ENCODE assay signal across 24 cellular contexts in genomic region chr3:86951343-86951742, GRCh38. TPM values are rescaled to one million over a fixed set of nuclear protein-coding genes. Genes with fewer than 3 reads are reported as not detected.
A peak's percentile ranks its signal among the peaks of the same experiment; 100 is the strongest.
DNase-seq lines count a peak whose midpoint lies in the region; ATAC-seq, FAIRE-seq and TF ChIP-seq lines count a peak whose summit lies in the region.
"Had no signal": no experiment of that assay in that cellular context is flagged by ENCODE, and none has a peak within 500 bp of the region (broad histone marks: within the 10 kb centered on the region; RNA-seq: fewer than 3 reads in every experiment).

No MANE protein-coding gene starts in this region.

- H3K4me3 Mint-ChIP-seq in T-cell: no peak overlapping the region
- H3K4me3 Mint-ChIP-seq: activated naive CD8-positive, alpha-beta T cell; activated T-cell treated with anti-CD3 and anti-CD28 coated beads, Interleukin-2, amount 50 U/mL, for 72 hours; stimulated activated naive CD8-positive, alpha-beta T cell treated with anti-CD3 and anti-CD28 coated beads, Interleukin-15, amount 100 ng/mL, for 72 hours had no signal

- no peak overlapping the region for H3K27ac Mint-ChIP-seq in T-cell
- H3K27ac Mint-ChIP-seq: activated naive CD8-positive, alpha-beta T cell; activated T-cell treated with anti-CD3 and anti-CD28 coated beads, Interleukin-2, amount 50 U/mL, for 72 hours; stimulated activated naive CD8-positive, alpha-beta T cell treated with anti-CD3 and anti-CD28 coated beads, Interleukin-15, amount 100 ng/mL, for 72 hours had no signal

- POLR2A ChIA-PET in A549 (lab: Yijun Ruan, JAX): no interaction called here
- POLR2A ChIA-PET in T-cell (lab: Charles Lee): no interaction called here

- no peak for TF ChIP-seq EP300 in A549 (IDR thresholded peaks at IDR 0.05)

- peaks cover 38% of the 10 kb centered on the region for H3K4me1 ChIP-seq in A549
- H3K4me1 ChIP-seq: BLaER1 treated with 17β-estradiol and CSF1 and Interleukin-3, amounts not matched to agents 10 nM and 100 nM had no signal

- peaks cover 0 to 7% (median 4%) of the 10 kb centered on the region in 3 donors for H3K9me3 Mint-ChIP-seq in T-cell
- H3K9me3 Mint-ChIP-seq: activated T-cell treated with anti-CD3 and anti-CD28 coated beads, Interleukin-2, amount 50 U/mL, for 72 hours; stimulated activated naive CD8-positive, alpha-beta T cell treated with anti-CD3 and anti-CD28 coated beads, Interleukin-15, amount 100 ng/mL, for 72 hours had no signal

- H3K27ac ChIP-seq in A549: peak overlapping the region; percentile 1 to 8; a peak in 1 of 6 replicates
- H3K27ac ChIP-seq: BLaER1 treated with 17β-estradiol and CSF1 and Interleukin-3, amounts not matched to agents 10 nM and 100 nM; cardiac muscle cell; esophagus muscularis mucosa; pancreas had no signal

- ATAC-seq in A549: peak; percentile 62 to 66; a peak in 5 of 6 replicates
- ATAC-seq in left colon: no peak
- no peak for ATAC-seq in T-cell (replicated peaks in 1 of 4)
- ATAC-seq: pancreas; sciatic nerve; stimulated activated naive CD8-positive, alpha-beta T cell treated with anti-CD3 and anti-CD28 coated beads, Interleukin-15, amount 100 ng/mL, for 72 hours had no signal

- no peak for TF ChIP-seq CTCF in A549 (IDR thresholded peaks at IDR 0.05)
- no peak for TF ChIP-seq CTCF in bronchial epithelial cell (IDR thresholded peaks at IDR 0.05; ENCODE audit: insufficient read depth, low read length, severe bottlenecking)

- no peaks in the 10 kb centered on the region for H3K4me1 Mint-ChIP-seq in T-cell
- H3K4me1 Mint-ChIP-seq: stimulated activated naive CD8-positive, alpha-beta T cell treated with anti-CD3 and anti-CD28 coated beads, Interleukin-15, amount 100 ng/mL, for 72 hours had no signal

- TF ChIP-seq POLR2A in A549 (IDR thresholded peaks at IDR 0.05; ENCODE audit: low read length): no peak

- no peaks in the 10 kb centered on the region for H3K36me3 ChIP-seq in bronchial epithelial cell (ENCODE audit: control insufficient read depth, insufficient read depth, low read length)
- H3K36me3 ChIP-seq: BLaER1 treated with 17β-estradiol and CSF1 and Interleukin-3, amounts not matched to agents 10 nM and 100 nM; cardiac muscle cell; pancreas had no signal

- H3K4me2 ChIP-seq in A549: peak overlapping the region; percentile 7; the same call in 2 of the 3 replicates
- H3K4me2 ChIP-seq: BLaER1 treated with 17β-estradiol and CSF1 and Interleukin-3, amounts not matched to agents 10 nM and 100 nM had no signal

- H3K36me3 Mint-ChIP-seq in T-cell: no peaks in the 10 kb centered on the region
- H3K36me3 Mint-ChIP-seq: activated naive CD8-positive, alpha-beta T cell had no signal

- no peak for TF ChIP-seq RAD21 in A549 (conservative IDR thresholded peaks at IDR 0.05 in 1 of 2, IDR thresholded peaks at IDR 0.05 in 1 of 2)

- CTCF ChIA-PET in A549 (lab: Yijun Ruan, JAX): interaction anchor here (0.7 to 1.4 kb wide), 2 partner anchors 8 to 14 kb away, joined by 3 read pairs; no protein-coding TSS in a partner anchor
- CTCF ChIA-PET in T-cell (lab: Charles Lee): interaction anchor here in 1 of 2 donors (0.6 kb wide), 1 partner anchor 449 kb away, joined by 3 read pairs; no protein-coding TSS in a partner anchor

- H3K27me3 ChIP-seq in bronchial epithelial cell (ENCODE audit: control insufficient read depth, insufficient read depth, low read length): no peaks in the 10 kb centered on the region
- H3K27me3 ChIP-seq: BLaER1 treated with 17β-estradiol and CSF1 and Interleukin-3, amounts not matched to agents 10 nM and 100 nM; cardiac muscle cell; esophagus muscularis mucosa; pancreas had no signal

- H3K9me3 ChIP-seq in A549: no peaks in the 10 kb centered on the region
- H3K9me3 ChIP-seq: BLaER1 treated with 17β-estradiol and CSF1 and Interleukin-3, amounts not matched to agents 10 nM and 100 nM; esophagus muscularis mucosa; pancreas had no signal

- H3K27me3 Mint-ChIP-seq in T-cell: no peaks in the 10 kb centered on the region
- H3K27me3 Mint-ChIP-seq: activated naive CD8-positive, alpha-beta T cell; stimulated activated naive CD8-positive, alpha-beta T cell treated with anti-CD3 and anti-CD28 coated beads, Interleukin-15, amount 100 ng/mL, for 72 hours had no signal

- H3K4me3 ChIP-seq in A549 (no peak overlapping the region), bronchial epithelial cell (ENCODE audit: low read depth, low read length) (no peak overlapping the region)
- H3K4me3 ChIP-seq: BLaER1 treated with 17β-estradiol and CSF1 and Interleukin-3, amounts not matched to agents 10 nM and 100 nM; cardiac muscle cell; esophagus muscularis mucosa; pancreas had no signal

- intact Hi-C loops in left colon (cut with DNase I, micrococcal nuclease): no loop called here

- no peak for FAIRE-seq in A549 (lab: Jason Lieb, UNC)
- no peak for FAIRE-seq in bronchial epithelial cell (lab: Jason Lieb, UNC)
- FAIRE-seq: islet of Langerhans, pancreas had no signal

- DNase-seq in A549 (ENCODE audit: low read depth in 1 of 2, low spot score in 1 of 2): peak in 1 of 2 experiments; percentile 13
- peak; percentile 58 for DNase-seq in M059J (ENCODE audit: low read depth)
- peak; percentile 96 for DNase-seq in bronchial epithelial cell (ENCODE audit: low read depth)
- DNase-seq in glomerular visceral epithelial cell (ENCODE audit: extremely low spot score): peak; percentile 8
- no peak for DNase-seq in left colon
- no peak for DNase-seq in stimulated activated CD4-positive, alpha-beta T cell treated with anti-CD3 and anti-CD28 coated beads, Interleukin-4, amount 100 ng/mL, for 24 hours
- DNase-seq in T-cell: no peak
- DNase-seq in occipital lobe (lab: John Stamatoyannopoulos, UW): no peak
- DNase-seq: 8988T; activated CD4-positive, CD25-positive, alpha-beta regulatory T cell; activated T-cell treated with anti-CD3 and anti-CD28 coated beads, Interleukin-2, amount 50 U/mL, for 72 hours; Calu3; KG1; NCI-H1048; NCI-H2107; NCI-H526; pancreas; stimulated activated naive CD8-positive, alpha-beta T cell treated with anti-CD3 and anti-CD28 coated beads, Interleukin-15, amount 100 ng/mL, for 72 hours had no signal

TF ChIP-seq in A549, 52 proteins besides CTCF, POLR2A, EP300 and RAD21:
- TF ChIP-seq TFCP2L1 (CRISPR knock-in tag; IDR thresholded peaks at IDR 0.05) (no peak), USF2 (IDR thresholded peaks at IDR 0.05) (no peak), FOSB (CRISPR knock-in tag; IDR thresholded peaks at IDR 0.05) (no peak), FOSL2 (IDR thresholded peaks at IDR 0.05) (peak; percentile 30; the same call in 1 of the 2 replicates), FOSL2 (CRISPR knock-in tag; IDR thresholded peaks at IDR 0.05) (peak; percentile 52; the same call in 1 of the 2 replicates), ZSCAN20 (CRISPR knock-in tag; IDR thresholded peaks at IDR 0.05) (no peak), GATA3 (IDR thresholded peaks at IDR 0.05; ENCODE audit: borderline replicate concordance) (no peak), JUNB (IDR thresholded peaks at IDR 0.05) (0 out of 2 replicates have a peak, but pooled peaks have one; percentile 24), ZC3H11A (IDR thresholded peaks at IDR 0.05) (no peak)

RNA-seq across cellular contexts. Expression of gene VGLL3, which starts 39.6 kb away (rescaled TPM):
- polyA plus RNA-seq in A549 (2011; rRNA removed): 12.9 and 13.0 TPM in 2 replicates
- 7.3 and 9.5 TPM in 2 replicates for polyA plus RNA-seq in A549 (2012; cell fraction: cytosol; rRNA removed)
- polyA plus RNA-seq in A549 (2012; cell fraction: nucleus; rRNA removed): 9.5 and 12.0 TPM in 2 replicates
- 3.3 to 4.9 TPM (median 4.3 TPM) in 3 replicates for polyA plus RNA-seq in A549 (2017; fragmentation: RNase III; extraction: RNeasy Plus Mini Kit Qiagen cat#74134 plus additional on column Dnase treatment)
- polyA minus RNA-seq in A549 (2011; rRNA and poly(A)+ RNA removed): 41.0 and 47.4 TPM in 2 replicates
- 13.9 and 17.5 TPM in 2 replicates for total RNA-seq in M059J (2014; rRNA removed; shearing (Covaris generic))
- 0.64 and 1.1 TPM in 2 replicates for total RNA-seq in bronchial epithelial cell
- 1 to 10 TPM; 1.2 to 5.1 TPM for total RNA-seq in left colon
- total RNA-seq in T-cell: under 1 TPM in 3 of 5 donors, not detected in 2; 0.03 to 0.20 (median 0.03) TPM
- 1.7 TPM for total RNA-seq in occipital lobe
- total RNA-seq: activated T-cell treated with anti-CD3 and anti-CD28 coated beads, Interleukin-2, amount 50 U/mL, for 72 hours had no signal

Comparison
In these comparisons a context has a peak if more than half of its experiments do, and no peak if none do; other contexts are left out.
1. ATAC-seq: peak in A549 (2 of 2); none in left colon (single experiment) and T-cell (0 of 4).
2. DNase-seq: peak in M059J (single experiment), bronchial epithelial cell (single experiment) and glomerular visceral epithelial cell (single experiment); none in left colon (0 of 2), stimulated activated CD4-positive, alpha-beta T cell treated with anti-CD3 and anti-CD28 coated beads, Interleukin-4, amount 100 ng/mL, for 24 hours (single experiment), T-cell (0 of 34) and occipital lobe (single experiment).